8 cellular contexts compared by ENCODE assay signal in genomic region chr14:22955702-22956575, GRCh38. TPM values are rescaled to one million over a fixed set of nuclear protein-coding genes. Genes with fewer than 3 reads are reported as not detected.
A peak's percentile ranks its signal among the peaks of the same experiment; 100 is the strongest.
DNase-seq lines count a peak whose midpoint lies in the region; ATAC-seq, FAIRE-seq and TF ChIP-seq lines count a peak whose summit lies in the region.

No MANE protein-coding gene starts in this region.

- peaks cover 10% of the 10 kb centered on the region for H3K4me1 ChIP-seq in foreskin keratinocyte

- H3K4me3 ChIP-seq in retinal pigment epithelial cell (ENCODE audit: low read length) = peak overlapping the region; percentile 68

- TF ChIP-seq CTCF in VCaP (conservative IDR thresholded peaks at IDR 0.05) = no peak
- TF ChIP-seq CTCF in foreskin keratinocyte (conservative IDR thresholded peaks at IDR 0.05) = no peak
- no peak for TF ChIP-seq CTCF in retinal pigment epithelial cell (conservative IDR thresholded peaks at IDR 0.05; ENCODE audit: low read depth, low read length)

- H3K27me3 ChIP-seq in foreskin keratinocyte = no peaks in the 10 kb centered on the region

- peak; percentile 52 for FAIRE-seq in GM12891 (lab: Jason Lieb, UNC)

- DNase-seq in GM12891 (ENCODE audit: insufficient read length, low spot score) (no peak), foreskin keratinocyte (peak; percentile 79 to 89), retinal pigment epithelial cell (ENCODE audit: low read depth) (no peak), NCI-H1417 treated with DMSO at 0.1 percent for 48 hours (lab: John Stamatoyannopoulos, UW) (no peak)
- DNase-seq in stimulated activated CD4-positive, alpha-beta T cell treated with anti-CD3 and anti-CD28 coated beads, Interleukin-2, amount 100 ng/mL, for 48 hours = no peak

- TF ChIP-seq POLR2A in GM12891 (IDR thresholded peaks at IDR 0.05; ENCODE audit: low read depth, low read length) = no peak

- ATAC-seq in foreskin keratinocyte (peak; percentile 56), GM18519 (IDR thresholded peaks at IDR 0.05; ENCODE audit: low FRiP score, unreplicated experiment) (no peak), HG02870 (IDR thresholded peaks at IDR 0.05; ENCODE audit: unreplicated experiment) (no peak)

- H3K27ac ChIP-seq in VCaP (peak overlapping the region; percentile 93), foreskin keratinocyte (peak overlapping the region; percentile 92)

TF ChIP-seq in GM12891, 5 proteins besides CTCF, POLR2A, EP300 and RAD21:
- no peak for TF ChIP-seq POU2F2 (IDR thresholded peaks at IDR 0.05; ENCODE audit: low read depth, low read length)
- no peak for TF ChIP-seq SPI1 (IDR thresholded peaks at IDR 0.05; ENCODE audit: low read depth, low read length)
- no peak for TF ChIP-seq TAF1 (IDR thresholded peaks at IDR 0.05; ENCODE audit: low read depth, low read length)
- TF ChIP-seq POLR2AphosphoS5 (IDR thresholded peaks at IDR 0.05; ENCODE audit: low read depth, low read length) = no peak
- TF ChIP-seq PAX5 (IDR thresholded peaks at IDR 0.05; ENCODE audit: insufficient read depth, low read length, severe bottlenecking) = no peak

RNA-seq across cellular contexts. Expression of gene HAUS4, which starts 1.0 kb away (rescaled TPM):
- 50.1 TPM for polyA plus RNA-seq in GM12891 (2012; ENCODE audit: low read depth, missing spikeins)
- total RNA-seq in foreskin keratinocyte = 44.1 and 51.5 TPM in 2 replicates
- polyA plus RNA-seq in foreskin keratinocyte = 36.2 and 54.1 TPM in 2 replicates

RNA-seq across cellular contexts. Expression of gene AJUBA, which starts 26.4 kb away (rescaled TPM):
- 0.58 TPM for polyA plus RNA-seq in GM12891 (2012; ENCODE audit: low read depth, missing spikeins)
- 157 and 164 TPM in 2 replicates for total RNA-seq in foreskin keratinocyte
- 93.6 and 105 TPM in 2 replicates for polyA plus RNA-seq in foreskin keratinocyte

RNA-seq across cellular contexts. Expression of gene PRMT5, which starts 26.8 kb away (rescaled TPM):
- 67.7 TPM for polyA plus RNA-seq in GM12891 (2012; ENCODE audit: low read depth, missing spikeins)
- total RNA-seq in foreskin keratinocyte = 177 and 186 TPM in 2 replicates
- 153 and 160 TPM in 2 replicates for polyA plus RNA-seq in foreskin keratinocyte

RNA-seq across cellular contexts. Expression of gene RBM23, which starts 37.0 kb away (rescaled TPM):
- polyA plus RNA-seq in GM12891 (2012; ENCODE audit: low read depth, missing spikeins) = 26.3 TPM
- 42.4 and 47.2 TPM in 2 replicates for total RNA-seq in foreskin keratinocyte
- 27.0 and 32.1 TPM in 2 replicates for polyA plus RNA-seq in foreskin keratinocyte

RNA-seq across cellular contexts. Expression of gene C14orf93, which starts 54.0 kb away (rescaled TPM):
- polyA plus RNA-seq in GM12891 (2012; ENCODE audit: low read depth, missing spikeins) = 6.0 TPM
- total RNA-seq in foreskin keratinocyte = 7.9 and 9.2 TPM in 2 replicates
- 6.2 and 7.6 TPM in 2 replicates for polyA plus RNA-seq in foreskin keratinocyte

Comparison
In these comparisons a context has a peak if more than half of its experiments do, and no peak if none do; other contexts are left out.
1. DNase-seq: peak in foreskin keratinocyte (2 of 2); none in GM12891 (single experiment), retinal pigment epithelial cell (single experiment), NCI-H1417 treated with DMSO at 0.1 percent for 48 hours (single experiment) and stimulated activated CD4-positive, alpha-beta T cell treated with anti-CD3 and anti-CD28 coated beads, Interleukin-2, amount 100 ng/mL, for 48 hours (0 of 2).